30 cellular contexts compared by ENCODE assay signal in genomic region chr17:20224379-20224778, GRCh38.
A peak's percentile ranks its signal among the peaks of the same experiment; 100 is the strongest.
DNase-seq lines count a peak whose midpoint lies in the region; ATAC-seq, FAIRE-seq and TF ChIP-seq lines count a peak whose summit lies in the region.
"Had no signal": no experiment of that assay in that cellular context is flagged by ENCODE, and none has a peak within 500 bp of the region (broad histone marks: within the 10 kb centered on the region; RNA-seq: fewer than 3 reads in every experiment).

No MANE protein-coding gene starts in this region.

- no peak for TF ChIP-seq POLR2A in A549 (IDR thresholded peaks at IDR 0.05; ENCODE audit: low read length)

- peak overlapping the region in 1 of 2 experiments; percentile 50 for H3K23ac ChIP-seq in mesenchymal stem cell (ENCODE audit: low read length in 2 of 2)

- ATAC-seq in A549 (no peak), HG02938 (IDR thresholded peaks at IDR 0.05; ENCODE audit: unreplicated experiment) (no peak), GM18867 (IDR thresholded peaks at IDR 0.05; ENCODE audit: unreplicated experiment) (no peak), HG02885 (IDR thresholded peaks at IDR 0.05; ENCODE audit: poor library complexity, unreplicated experiment) (no peak)
- ATAC-seq: gastroesophageal sphincter; HepG2; pancreas; stimulated activated naive CD8-positive, alpha-beta T cell treated with anti-CD3 and anti-CD28 coated beads, Interleukin-15, Interleukin-2, amounts not matched to agents 100 U/mL and 50 U/mL, for 24 hours had no signal

- CTCF ChIA-PET in A549 (lab: Yijun Ruan, JAX), result interaction anchor here (0.6 to 3.8 kb wide), 13 partner anchors 11 to 627 kb away, joined by 3 to 34 read pairs (median 5); no protein-coding TSS in a partner anchor
- CTCF ChIA-PET in RWPE1 (lab: Yijun Ruan, JAX), result interaction anchor here (0.6 to 0.7 kb wide), 2 partner anchors 97 to 688 kb away, joined by 3 read pairs; no protein-coding TSS in a partner anchor

- H3K4me2 ChIP-seq in A549, result peak overlapping the region; percentile 12
- H3K4me2 ChIP-seq in mesenchymal stem cell (ENCODE audit: low read length, poor library complexity, severe bottlenecking), result no peak overlapping the region
- H3K4me2 ChIP-seq: hepatocyte had no signal

- TF ChIP-seq CTCF in A549 (IDR thresholded peaks at IDR 0.05) (no peak), RWPE1 (conservative IDR thresholded peaks at IDR 0.05; ENCODE audit: low read depth) (no peak)

- peak overlapping the region in 1 of 2 experiments; percentile 67 for H3K4ac ChIP-seq in mesenchymal stem cell (ENCODE audit: low read depth in 1 of 2, low read length in 2 of 2)

- 49% methylated on average over 3 of the region's 3 CpGs for WGBS in A549 (ENCODE audit: missing lambda C conversion rate)
- WGBS in mesenchymal stem cell, result 82% methylated on average over 2 of the region's 3 CpGs

- peaks cover 0 to 11% of the 10 kb centered on the region in 2 experiments for H3K36me3 ChIP-seq in mesenchymal stem cell (ENCODE audit: control insufficient read depth in 1 of 2, insufficient read depth in 2 of 2, low read depth in 1 of 2, low read length in 2 of 2)
- H3K36me3 ChIP-seq: pancreas, vagina had no signal

- H2AFZ ChIP-seq in mesenchymal stem cell (ENCODE audit: low read depth, low read length), result no peak overlapping the region
- H2AFZ ChIP-seq: hepatocyte had no signal

- H3K27ac ChIP-seq in A549 (peak overlapping the region; percentile 46 to 73; a peak in 5 of 6 replicates), RWPE1 (peak overlapping the region; percentile 55), cingulate gyrus (ENCODE audit: low read depth, low read length) (peak overlapping the region; percentile 88), mesenchymal stem cell (ENCODE audit: low read length, poor library complexity, severe bottlenecking) (no peak overlapping the region)
- H3K27ac ChIP-seq: gastroesophageal sphincter, hepatocyte, pancreas, Peyer's patch, vagina, VCaP had no signal

- peak overlapping the region; percentile 47 for H4K8ac ChIP-seq in mesenchymal stem cell (ENCODE audit: low read length)

- POLR2A ChIA-PET in A549 (lab: Yijun Ruan, JAX), result no interaction called here
- POLR2A ChIA-PET in RWPE1 (lab: Yijun Ruan, JAX; ENCODE audit: low non-redundant PET), result no interaction called here

- peak overlapping the region; percentile 47 for H2AK5ac ChIP-seq in mesenchymal stem cell (ENCODE audit: low read length, severe bottlenecking)

- no peak for TF ChIP-seq EP300 in A549 (IDR thresholded peaks at IDR 0.05)

- TF ChIP-seq RAD21 in A549 (conservative IDR thresholded peaks at IDR 0.05 in 1 of 2, IDR thresholded peaks at IDR 0.05 in 1 of 2), result no peak

- H2BK5ac ChIP-seq in mesenchymal stem cell (ENCODE audit: low read depth, low read length, poor library complexity, severe bottlenecking), result no peak overlapping the region

- H3K4me3 ChIP-seq in A549 (no peak overlapping the region), mesenchymal stem cell (ENCODE audit: insufficient read depth in 1 of 2, low read depth in 1 of 2, low read length in 2 of 2) (no peak overlapping the region)
- H3K4me3 ChIP-seq: gastroesophageal sphincter, hepatocyte, pancreas, Peyer's patch, vagina had no signal

- H3K27me3 ChIP-seq in mesenchymal stem cell (ENCODE audit: control insufficient read depth in 1 of 2, insufficient read depth in 1 of 2, low read length in 2 of 2), result no peaks in the 10 kb centered on the region
- H3K27me3 ChIP-seq: gastroesophageal sphincter, hepatocyte, pancreas, Peyer's patch, vagina had no signal

- H4K91ac ChIP-seq in mesenchymal stem cell (ENCODE audit: low read length), result no peak overlapping the region

- peak overlapping the region in 1 of 2 experiments; percentile 48 for H2BK12ac ChIP-seq in mesenchymal stem cell (ENCODE audit: low read length in 2 of 2)

- peaks cover 64% of the 10 kb centered on the region for H3K4me1 ChIP-seq in A549
- peaks cover 22% of the 10 kb centered on the region for H3K4me1 ChIP-seq in mesenchymal stem cell (ENCODE audit: control insufficient read depth, insufficient read depth, low read depth, low read length)
- H3K4me1 ChIP-seq: pancreas, Peyer's patch, vagina had no signal

- H3K9me3 ChIP-seq in A549 (peaks cover 8% of the 10 kb centered on the region; the same call in 2 of the 3 replicates), mesenchymal stem cell (ENCODE audit: control insufficient read depth, low read length) (peaks cover 4% of the 10 kb centered on the region)
- H3K9me3 ChIP-seq: gastroesophageal sphincter, pancreas, Peyer's patch, vagina had no signal

- DNase-seq in A549 (ENCODE audit: low read depth in 1 of 2, low spot score in 1 of 2) (no peak), RWPE1 (ENCODE audit: low spot score) (no peak), mesenchymal stem cell (no peak), NCI-H1930 (lab: John Stamatoyannopoulos, UW) (no peak)
- DNase-seq: activated CD4-positive, alpha-beta T cell treated with anti-CD3 and anti-CD28 coated beads, Interleukin-2, amount 10 ng/mL, durations not matched to agents 24 days and 14 days; activated effector memory CD4-positive, alpha-beta T cell treated with anti-CD3 and anti-CD28 coated beads, Interleukin-2, amount 50 U/mL, for 16 hours; CD4-positive, alpha-beta T cell; central memory CD4-positive, alpha-beta T cell; GOT3; Kasumi-1; left colon; NCI-H2081 treated with DMSO at 0.1 percent for 48 hours; NCI-H226; pancreas; Peyer's patch; SIG-M5; small intestine; stimulated activated naive CD8-positive, alpha-beta T cell treated with anti-CD3 and anti-CD28 coated beads, Interleukin-15, Interleukin-2, amounts not matched to agents 100 U/mL and 50 U/mL, for 24 hours; SW 1271 had no signal

- H2BK15ac ChIP-seq in mesenchymal stem cell (ENCODE audit: low read depth, poor library complexity, severe bottlenecking), result no peak overlapping the region

- peak overlapping the region in 1 of 2 experiments; percentile 18 for H3K14ac ChIP-seq in mesenchymal stem cell (ENCODE audit: low read length in 2 of 2)

- peaks cover 25% of the 10 kb centered on the region for H3K79me1 ChIP-seq in mesenchymal stem cell (replicated peaks; ENCODE audit: low read length, poor library complexity, severe bottlenecking)

- no peak overlapping the region for H3K9ac ChIP-seq in mesenchymal stem cell (ENCODE audit: low read length)

- H3K18ac ChIP-seq in mesenchymal stem cell (ENCODE audit: low read depth in 1 of 2, low read length in 2 of 2), result peak overlapping the region in 1 of 2 experiments; percentile 23

- no peak for FAIRE-seq in A549 (lab: Jason Lieb, UNC)
- FAIRE-seq: D721Med, GM19239, HepG2, pancreas, small intestine had no signal

- no peak overlapping the region for H2BK120ac ChIP-seq in mesenchymal stem cell (ENCODE audit: low read depth, low read length)

TF ChIP-seq in A549, 52 proteins besides CTCF, POLR2A, EP300 and RAD21:
- TF ChIP-seq CBX8 (IDR thresholded peaks at IDR 0.05) (no peak), ZNF302 (CRISPR knock-in tag; IDR thresholded peaks at IDR 0.05) (no peak), MAZ (IDR thresholded peaks at IDR 0.05; ENCODE audit: borderline replicate concordance, low read depth, low read length) (no peak), CHD4 (IDR thresholded peaks at IDR 0.05; ENCODE audit: borderline replicate concordance) (no peak)
